1 cellular context compared by ENCODE assay signal in the genomic region with DNA sequence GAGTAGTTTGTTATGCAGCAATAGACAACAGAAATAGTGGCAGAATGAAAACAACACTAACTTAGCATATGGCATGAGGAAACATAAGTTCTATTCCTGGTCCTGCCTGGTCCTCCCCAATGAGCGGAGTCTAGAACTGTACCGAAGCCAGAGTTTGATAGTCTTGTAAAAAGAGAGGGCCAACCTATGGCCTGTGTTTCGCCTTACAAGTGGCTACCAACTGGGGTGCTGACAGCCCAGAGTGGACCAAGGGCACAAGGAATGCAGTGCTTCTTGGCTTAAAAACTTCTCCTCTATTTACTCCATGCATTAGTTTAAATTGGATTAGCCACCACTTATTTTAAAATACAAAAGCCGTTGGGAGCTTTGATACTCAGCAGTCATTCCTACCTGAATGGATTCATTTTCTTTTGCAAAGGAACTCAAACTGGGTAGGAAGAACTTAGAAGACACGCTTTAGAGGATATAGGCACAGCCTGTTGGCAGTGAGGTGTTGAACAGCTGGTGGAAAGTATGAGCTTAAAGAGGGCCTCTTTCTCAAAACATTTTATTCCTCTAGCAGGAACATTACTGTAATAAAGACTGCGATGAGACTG.
TF ChIP-seq lines count a peak whose summit lies in the region.

No MANE protein-coding gene starts in this region.

TF ChIP-seq in K562, 482 proteins besides CTCF, POLR2A, EP300 and RAD21:
- TF ChIP-seq, protein P1, sequence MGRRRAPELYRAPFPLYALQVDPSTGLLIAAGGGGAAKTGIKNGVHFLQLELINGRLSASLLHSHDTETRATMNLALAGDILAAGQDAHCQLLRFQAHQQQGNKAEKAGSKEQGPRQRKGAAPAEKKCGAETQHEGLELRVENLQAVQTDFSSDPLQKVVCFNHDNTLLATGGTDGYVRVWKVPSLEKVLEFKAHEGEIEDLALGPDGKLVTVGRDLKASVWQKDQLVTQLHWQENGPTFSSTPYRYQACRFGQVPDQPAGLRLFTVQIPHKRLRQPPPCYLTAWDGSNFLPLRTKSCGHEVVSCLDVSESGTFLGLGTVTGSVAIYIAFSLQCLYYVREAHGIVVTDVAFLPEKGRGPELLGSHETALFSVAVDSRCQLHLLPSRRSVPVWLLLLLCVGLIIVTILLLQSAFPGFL (CRISPR knock-in tag; IDR thresholded peaks at IDR 0.05) = no peak
- TF ChIP-seq NR2C2 (CRISPR knock-in tag; IDR thresholded peaks at IDR 0.05) (no peak), NR2C2 (tag; IDR thresholded peaks at IDR 0.05) (no peak)
TF ChIP-seq in K562: peak in this region for 0.
